29 cellular contexts compared by ENCODE assay signal in genomic region chr6:32220021-32220420, GRCh38.
"Had no signal": no experiment of that assay in that cellular context is flagged by ENCODE, and none has a peak within 500 bp of the region (broad histone marks: within the 10 kb centered on the region; RNA-seq: fewer than 3 reads in every experiment).

No MANE protein-coding gene starts in this region.

- H3K9me3 Mint-ChIP-seq: activated CD4-positive, alpha-beta memory T cell treated with anti-CD3 and anti-CD28 coated beads for 36 hours; activated CD4-positive, alpha-beta T cell treated with anti-CD3 and anti-CD28 coated beads, Interleukin-2, amount 10 ng/mL, durations not matched to agents 24 days and 14 days; activated naive CD4-positive, alpha-beta T cell treated with anti-CD3 and anti-CD28 coated beads for 36 hours; activated naive CD4-positive, alpha-beta T cell treated with anti-CD3 and anti-CD28 coated beads, Interleukin-2, amount 50 U/mL, for 24 hours; activated naive CD8-positive, alpha-beta T cell treated with anti-CD3 and anti-CD28 coated beads for 36 hours; activated naive CD8-positive, alpha-beta T cell treated with anti-CD3 and anti-CD28 coated beads, Interleukin-2, amount 50 U/mL, for 24 hours; activated T-cell treated with anti-CD3 and anti-CD28 coated beads, Interleukin-2, amount 50 U/mL, for 24 hours; activated T-cell treated with anti-CD3 and anti-CD28 coated beads, Interleukin-2, amount 50 U/mL, for 72 hours; endodermal cell had no signal

- H3K27ac ChIP-seq: adrenal gland, body of pancreas, colonic mucosa, dorsolateral prefrontal cortex, esophagus muscularis mucosa, foreskin keratinocyte, gastroesophageal sphincter had no signal

- H3K27me3 ChIP-seq: adrenal gland, body of pancreas, colonic mucosa, esophagus muscularis mucosa had no signal

- H3K4me1 ChIP-seq: adrenal gland, body of pancreas, colonic mucosa, foreskin keratinocyte, gastroesophageal sphincter had no signal

- H3K4me3 ChIP-seq: adrenal gland, body of pancreas, colonic mucosa, dorsolateral prefrontal cortex, esophagus muscularis mucosa, gastroesophageal sphincter had no signal

- H3K9me3 ChIP-seq: adrenal gland, body of pancreas, colonic mucosa, esophagus muscularis mucosa, gastroesophageal sphincter had no signal

- H3K36me3 Mint-ChIP-seq: activated CD4-positive, alpha-beta memory T cell treated with anti-CD3 and anti-CD28 coated beads for 36 hours; activated naive CD4-positive, alpha-beta T cell treated with anti-CD3 and anti-CD28 coated beads, Interleukin-2, amount 50 U/mL, for 24 hours; activated naive CD8-positive, alpha-beta T cell treated with anti-CD3 and anti-CD28 coated beads for 36 hours had no signal

- H3K27ac Mint-ChIP-seq: activated CD4-positive, alpha-beta memory T cell treated with anti-CD3 and anti-CD28 coated beads for 36 hours; activated CD4-positive, alpha-beta T cell treated with anti-CD3 and anti-CD28 coated beads for 36 hours; activated CD4-positive, alpha-beta T cell treated with anti-CD3 and anti-CD28 coated beads, Interleukin-2, amount 10 ng/mL, durations not matched to agents 24 days and 14 days; activated CD8-positive, alpha-beta T cell treated with anti-CD3 and anti-CD28 coated beads, Interleukin-2, amount 10 ng/mL, durations not matched to agents 7 days and 5 days; activated naive CD4-positive, alpha-beta T cell treated with anti-CD3 and anti-CD28 coated beads for 36 hours; activated naive CD4-positive, alpha-beta T cell treated with anti-CD3 and anti-CD28 coated beads, Interleukin-2, amount 50 U/mL, for 24 hours; activated naive CD8-positive, alpha-beta T cell treated with anti-CD3 and anti-CD28 coated beads for 36 hours; activated naive CD8-positive, alpha-beta T cell treated with anti-CD3 and anti-CD28 coated beads, Interleukin-2, amount 50 U/mL, for 24 hours; activated T-cell treated with anti-CD3 and anti-CD28 coated beads, Interleukin-2, amount 50 U/mL, for 24 hours; activated T-cell treated with anti-CD3 and anti-CD28 coated beads, Interleukin-2, amount 50 U/mL, for 72 hours; endodermal cell had no signal

- DNase-seq: activated CD4-positive, alpha-beta memory T cell treated with anti-CD3 and anti-CD28 coated beads for 36 hours; activated CD4-positive, alpha-beta T cell treated with anti-CD3 and anti-CD28 coated beads for 36 hours; activated CD4-positive, alpha-beta T cell treated with anti-CD3 and anti-CD28 coated beads, Interleukin-2, amount 10 ng/mL, durations not matched to agents 24 days and 14 days; activated CD4-positive, CD25-positive, alpha-beta regulatory T cell; activated CD4-positive, CD25-positive, alpha-beta regulatory T cell treated with anti-CD3 and anti-CD28 coated beads, Interleukin-2, amount 50 U/mL, for 72 hours; activated CD8-positive, alpha-beta memory T cell treated with anti-CD3 and anti-CD28 coated beads, Interleukin-2, amount 50 U/mL, for 48 hours; activated CD8-positive, alpha-beta T cell treated with anti-CD3 and anti-CD28 coated beads, Interleukin-2, amount 10 ng/mL, durations not matched to agents 7 days and 5 days; activated naive CD4-positive, alpha-beta T cell treated with anti-CD3 and anti-CD28 coated beads for 36 hours; activated naive CD8-positive, alpha-beta T cell treated with anti-CD3 and anti-CD28 coated beads for 36 hours; activated naive CD8-positive, alpha-beta T cell treated with anti-CD3 and anti-CD28 coated beads, Interleukin-2, amount 50 U/mL, for 24 hours; activated T-cell treated with anti-CD3 and anti-CD28 coated beads for 4 hours; activated T-cell treated with anti-CD3 and anti-CD28 coated beads, Interleukin-2, amount 50 U/mL, for 24 hours; activated T-cell treated with anti-CD3 and anti-CD28 coated beads, Interleukin-2, amount 50 U/mL, for 72 hours; amygdala; aorta; body of pancreas; caudate nucleus; cerebellar nuclear complex; colonic mucosa; dorsolateral prefrontal cortex; effector memory CD4-positive, alpha-beta T cell; endodermal cell; erythroblast; foreskin keratinocyte; T-helper 2 cell had no signal

- ATAC-seq: activated CD4-positive, alpha-beta T cell treated with anti-CD3 and anti-CD28 coated beads for 36 hours; activated CD8-positive, alpha-beta T cell treated with anti-CD3 and anti-CD28 coated beads, Interleukin-2, amount 10 ng/mL, durations not matched to agents 7 days and 5 days; activated naive CD8-positive, alpha-beta T cell treated with anti-CD3 and anti-CD28 coated beads, Interleukin-2, amount 50 U/mL, for 24 hours; activated T-cell treated with anti-CD3 and anti-CD28 coated beads, Interleukin-2, amount 50 U/mL, for 72 hours; body of pancreas; foreskin keratinocyte; gastroesophageal sphincter had no signal

- H3K27me3 Mint-ChIP-seq: activated CD4-positive, alpha-beta memory T cell treated with anti-CD3 and anti-CD28 coated beads for 36 hours; activated CD4-positive, alpha-beta T cell treated with anti-CD3 and anti-CD28 coated beads for 36 hours; activated naive CD4-positive, alpha-beta T cell treated with anti-CD3 and anti-CD28 coated beads, Interleukin-2, amount 50 U/mL, for 24 hours; activated naive CD8-positive, alpha-beta T cell treated with anti-CD3 and anti-CD28 coated beads for 36 hours; activated T-cell treated with anti-CD3 and anti-CD28 coated beads, Interleukin-2, amount 50 U/mL, for 24 hours had no signal

- H3K36me3 ChIP-seq: adrenal gland, colonic mucosa, gastroesophageal sphincter had no signal

- H3K4me3 Mint-ChIP-seq: activated CD4-positive, alpha-beta memory T cell treated with anti-CD3 and anti-CD28 coated beads for 36 hours; activated CD4-positive, alpha-beta T cell treated with anti-CD3 and anti-CD28 coated beads for 36 hours; activated CD4-positive, alpha-beta T cell treated with anti-CD3 and anti-CD28 coated beads, Interleukin-2, amount 10 ng/mL, durations not matched to agents 24 days and 14 days; activated CD8-positive, alpha-beta T cell treated with anti-CD3 and anti-CD28 coated beads, Interleukin-2, amount 10 ng/mL, durations not matched to agents 7 days and 5 days; activated naive CD4-positive, alpha-beta T cell treated with anti-CD3 and anti-CD28 coated beads for 36 hours; activated naive CD4-positive, alpha-beta T cell treated with anti-CD3 and anti-CD28 coated beads, Interleukin-2, amount 50 U/mL, for 24 hours; activated naive CD8-positive, alpha-beta T cell treated with anti-CD3 and anti-CD28 coated beads for 36 hours; activated naive CD8-positive, alpha-beta T cell treated with anti-CD3 and anti-CD28 coated beads, Interleukin-2, amount 50 U/mL, for 24 hours; activated T-cell treated with anti-CD3 and anti-CD28 coated beads, Interleukin-2, amount 50 U/mL, for 24 hours; activated T-cell treated with anti-CD3 and anti-CD28 coated beads, Interleukin-2, amount 50 U/mL, for 72 hours; endodermal cell had no signal
